Comparison of ENCODE assay signal across 8 cellular contexts in the genomic region with DNA sequence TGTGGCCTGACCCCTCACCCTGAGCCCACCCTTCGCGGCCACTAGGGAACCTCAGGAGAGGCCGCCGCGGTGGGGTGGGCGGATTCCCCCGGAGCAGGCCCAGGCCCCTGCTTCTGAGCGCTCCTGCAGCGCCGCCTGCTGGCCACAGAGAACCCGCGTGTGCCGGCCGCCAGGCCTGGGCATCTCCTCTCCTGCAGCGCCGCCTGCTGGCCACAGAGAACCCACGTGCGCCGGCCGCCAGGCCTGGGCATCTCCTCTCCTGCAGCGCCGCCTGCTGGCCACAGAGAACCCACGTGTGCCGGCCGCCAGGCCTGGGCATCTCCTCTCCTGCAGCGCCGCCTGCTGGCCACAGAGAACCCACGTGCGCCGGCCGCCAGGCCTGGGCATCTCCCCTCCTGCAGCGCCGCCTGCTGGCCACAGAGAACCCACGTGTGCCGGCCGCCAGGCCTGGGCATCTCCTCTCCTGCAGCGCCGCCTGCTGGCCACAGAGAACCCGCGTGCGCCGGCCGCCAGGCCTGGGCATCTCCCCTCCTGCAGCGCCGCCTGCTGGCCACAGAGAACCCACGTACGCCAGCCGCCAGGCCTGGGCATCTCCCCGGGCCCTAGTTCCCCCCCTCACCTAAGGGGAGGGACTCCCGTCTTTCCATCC.
DNase-seq lines count a peak whose midpoint lies in the region; ATAC-seq, FAIRE-seq and TF ChIP-seq lines count a peak whose summit lies in the region.
"Not testable (repeated sequence)": the region's sequence is repeated elsewhere in the genome, so short reads cannot be mapped to it uniquely, and the experiment has no call there.

No MANE protein-coding gene starts in this region.

- BruUV-seq in GM12878 (replicated peaks; lab: Mats Ljungman, UMichigan), result not testable (repeated sequence)

- H3K4me3 Mint-ChIP-seq in activated CD8-positive, alpha-beta T cell treated with anti-CD3 and anti-CD28 coated beads for 36 hours, result not testable (repeated sequence)
- peak overlapping the region; percentile 40 for H3K4me3 Mint-ChIP-seq in natural killer cell

- WGBS in GM12878 (ENCODE audit: insufficient coverage, insufficient replicate concordance, low lambda C conversion rate, missing lambda C conversion rate), result 0% methylated on average over 20 of the region's 50 CpGs

- H3K27me3 ChIP-seq in HL-60 (ENCODE audit: insufficient read depth, poor library complexity, severe bottlenecking); GM12878 (replicated peaks in 1 of 2; ENCODE audit: control insufficient read depth in 2 of 2, insufficient read depth in 2 of 2, low read length in 1 of 2): not testable (repeated sequence)

- TF ChIP-seq EP300 in GM12878 (IDR thresholded peaks at IDR 0.05; ENCODE audit: borderline replicate concordance in 1 of 2, control insufficient read depth in 1 of 2, low read depth in 2 of 2, low read length in 2 of 2), result not testable (repeated sequence)

- TF ChIP-seq CTCF in C4-2B (conservative IDR thresholded peaks at IDR 0.05) (peak; percentile 29; the same call in 1 of the 2 replicates), RWPE1 (conservative IDR thresholded peaks at IDR 0.05; ENCODE audit: low read depth) (peak; percentile 27), GM12878 (IDR thresholded peaks at IDR 0.05 in 2 of 3, conservative IDR thresholded peaks at IDR 0.05 in 1 of 3; ENCODE audit: control insufficient read depth in 2 of 3, extremely low read depth in 1 of 3, insufficient read depth in 1 of 3, low read depth in 3 of 3, low read length in 3 of 3) (peak; percentile 18 to 51 (median 42)), natural killer cell (IDR thresholded peaks at IDR 0.05) (peak; percentile 68)
- TF ChIP-seq CTCF in HL-60 (IDR thresholded peaks at IDR 0.05; ENCODE audit: insufficient read depth, low read length), result not testable (repeated sequence)
- peak; percentile 87 for TF ChIP-seq CTCF in activated CD8-positive, alpha-beta T cell treated with anti-CD3 and anti-CD28 coated beads for 36 hours (IDR thresholded peaks at IDR 0.05)

- RAD21 ChIA-PET in GM12878 (lab: Charles Lee; ENCODE audit: unreplicated experiment), result not testable (repeated sequence)

- H3K9ac ChIP-seq in GM12878 (ENCODE audit: control insufficient read depth, insufficient read depth, low read length), result not testable (repeated sequence)

- peak; percentile 28 for TF ChIP-seq RAD21 in GM12878 (IDR thresholded peaks at IDR 0.05; ENCODE audit: insufficient read depth, low read depth, low read length)

- H3K4me3 ChIP-seq in HL-60 (replicated peaks; ENCODE audit: insufficient read depth, low read length); GM12878: not testable (repeated sequence)

- not testable (repeated sequence) for H3K36me3 ChIP-seq in GM12878 (ENCODE audit: control insufficient read depth in 2 of 2, insufficient read depth in 2 of 2, low read length in 1 of 2)

- H3K4me1 Mint-ChIP-seq in activated CD8-positive, alpha-beta T cell treated with anti-CD3 and anti-CD28 coated beads for 36 hours (ENCODE audit: low read depth), result peaks cover 13% of the 10 kb centered on the region
- H3K4me1 Mint-ChIP-seq in natural killer cell, result peaks cover 39 to 49% of the 10 kb centered on the region in 2 donors

- not testable (repeated sequence) for H3K9me3 ChIP-seq in GM12878 (replicated peaks; ENCODE audit: control insufficient read depth, insufficient read depth, low read length)

- not testable (repeated sequence) for ATAC-seq in activated CD8-positive, alpha-beta T cell treated with anti-CD3 and anti-CD28 coated beads for 36 hours; GM12878; Right ventricle myocardium inferior; natural killer cell

- not testable (repeated sequence) for H3K36me3 Mint-ChIP-seq in activated CD8-positive, alpha-beta T cell treated with anti-CD3 and anti-CD28 coated beads for 36 hours (ENCODE audit: low read depth); natural killer cell

- H3K9me3 Mint-ChIP-seq in activated CD8-positive, alpha-beta T cell treated with anti-CD3 and anti-CD28 coated beads for 36 hours; natural killer cell: not testable (repeated sequence)

- DNase-seq in HL-60 (ENCODE audit: low read depth in 1 of 2, low spot score in 1 of 2) (peak in 1 of 2 experiments; percentile 71), Right ventricle myocardium inferior (ENCODE audit: missing footprints) (peak; percentile 85), natural killer cell (peak; percentile 77)
- not testable (repeated sequence) for DNase-seq in RWPE1 (ENCODE audit: low spot score); GM12878 (ENCODE audit: low read depth, low spot score)
- DNase-seq in activated CD8-positive, alpha-beta T cell treated with anti-CD3 and anti-CD28 coated beads for 36 hours, result peak; percentile 81
- DNase-seq in stimulated activated CD4-positive, alpha-beta T cell treated with anti-CD3 and anti-CD28 coated beads, TNF-alpha, amount 100 ng/mL, for 24 hours (ENCODE audit: low read depth in 3 of 3), result peak in 2 of 3 experiments; percentile 21 to 61

- SMC1A ChIA-PET in GM12878 (lab: Charles Lee; ENCODE audit: uncharacterized antibody, unreplicated experiment), result not testable (repeated sequence)

- H3K27ac ChIP-seq in C4-2B; RWPE1; GM12878 (ENCODE audit: control insufficient read depth, insufficient read depth): not testable (repeated sequence)
- H3K27ac ChIP-seq in HL-60 (replicated peaks), result 0 out of 2 replicates have a peak overlapping the region, but pooled peaks have one; percentile 26

- FAIRE-seq in GM12878 (lab: Jason Lieb, UNC), result not testable (repeated sequence)

- POLR2A ChIA-PET in RWPE1 (lab: Yijun Ruan, JAX; ENCODE audit: low non-redundant PET); activated CD8-positive, alpha-beta T cell treated with anti-CD3 and anti-CD28 coated beads for 36 hours (lab: Charles Lee); GM12878 (lab: Charles Lee): not testable (repeated sequence)

- H3K27ac Mint-ChIP-seq in activated CD8-positive, alpha-beta T cell treated with anti-CD3 and anti-CD28 coated beads for 36 hours, result not testable (repeated sequence)
- H3K27ac Mint-ChIP-seq in natural killer cell, result peak overlapping the region; percentile 64 to 72

- not testable (repeated sequence) for H3K4me2 ChIP-seq in GM12878 (ENCODE audit: control insufficient read depth, insufficient read depth)

- TF ChIP-seq POLR2A in GM12878 (IDR thresholded peaks at IDR 0.05; ENCODE audit: low read depth, low read length), result not testable (repeated sequence)

- intact Hi-C loops in activated CD8-positive, alpha-beta T cell treated with anti-CD3 and anti-CD28 coated beads for 36 hours (cut with micrococcal nuclease); GM12878 (cut with micrococcal nuclease; ENCODE audit: unreplicated experiment); Right ventricle myocardium inferior (cut with DNase I); natural killer cell (cut with micrococcal nuclease): not testable (repeated sequence)

- not testable (repeated sequence) for H3K4me1 ChIP-seq in GM12878 (ENCODE audit: control insufficient read depth, insufficient read depth, low read length)

- not testable (repeated sequence) for H2AFZ ChIP-seq in GM12878 (ENCODE audit: control insufficient read depth, low read depth, low read length)

- CTCF ChIA-PET in RWPE1 (lab: Yijun Ruan, JAX); activated CD8-positive, alpha-beta T cell treated with anti-CD3 and anti-CD28 coated beads for 36 hours (lab: Charles Lee): not testable (repeated sequence)
- CTCF ChIA-PET in GM12878 (lab: Yijun Ruan, JAX), result interaction anchor here (0.6 kb wide), 1 partner anchor 341 kb away, joined by 3 read pairs; no protein-coding TSS in a partner anchor

- not testable (repeated sequence) for H4K20me1 ChIP-seq in GM12878 (ENCODE audit: control insufficient read depth, insufficient read depth)

- in situ Hi-C loops in GM12878 (cut with MboI), result not testable (repeated sequence)

- H3K79me2 ChIP-seq in GM12878 (ENCODE audit: control insufficient read depth, insufficient read depth, low read length), result not testable (repeated sequence)

- H3K27me3 Mint-ChIP-seq in activated CD8-positive, alpha-beta T cell treated with anti-CD3 and anti-CD28 coated beads for 36 hours; natural killer cell (ENCODE audit: low read depth in 2 of 2): not testable (repeated sequence)

TF ChIP-seq in GM12878, 131 proteins besides CTCF, POLR2A, EP300 and RAD21:
- TF ChIP-seq BHLHE40 (IDR thresholded peaks at IDR 0.05; ENCODE audit: borderline replicate concordance in 1 of 2, low read depth in 2 of 2, low read length in 1 of 2) (0 out of 4 replicates have a peak, but pooled peaks of 1 of the 2 experiments have one; percentile 24), SMARCA5 (IDR thresholded peaks at IDR 0.05) (peak; percentile 48; the same call in 1 of the 2 replicates), YY1 (IDR thresholded peaks at IDR 0.05; ENCODE audit: low read depth, low read length) (0 out of 2 replicates have a peak, but pooled peaks have one; percentile 27), SMC3 (IDR thresholded peaks at IDR 0.05; ENCODE audit: borderline replicate concordance, low read length) (peak; percentile 4; the same call in 1 of the 2 replicates)
